In genomic region chr10:100736809-100737358, GRCh38 we compare ENCODE assay signal across 22 cellular contexts. TPM values are rescaled to one million over a fixed set of nuclear protein-coding genes. Genes with fewer than 3 reads are reported as not detected.
DNase-seq lines count a peak whose midpoint lies in the region; ATAC-seq, FAIRE-seq and TF ChIP-seq lines count a peak whose summit lies in the region.
"Had no signal": no experiment of that assay in that cellular context is flagged by ENCODE, and none has a peak within 500 bp of the region (broad histone marks: within the 10 kb centered on the region; RNA-seq: fewer than 3 reads in every experiment).

No MANE protein-coding gene starts in this region.

- H3K27ac Mint-ChIP-seq in activated naive CD8-positive, alpha-beta T cell treated with anti-CD3 and anti-CD28 coated beads, Interleukin-2, amount 50 U/mL, for 24 hours, result no peak overlapping the region
- H3K27ac Mint-ChIP-seq in stimulated activated naive B cell treated with anti-CD40 and anti-IgM and Interleukin-4, amounts not matched to agents 10 μg/mL and 1 μg/mL and 100 μg/mL, for 72 hours, result no peak overlapping the region
- H3K27ac Mint-ChIP-seq: activated naive CD4-positive, alpha-beta T cell treated with anti-CD3 and anti-CD28 coated beads, Interleukin-2, amount 50 U/mL, for 72 hours; CD4-positive, CD25-positive, alpha-beta regulatory T cell had no signal

- H3K36me3 ChIP-seq in kidney (ENCODE audit: control insufficient read depth in 1 of 2, insufficient read depth in 2 of 2, low read length in 2 of 2) (no peaks in the 10 kb centered on the region), upper lobe of right lung (no peaks in the 10 kb centered on the region)
- H3K36me3 ChIP-seq: neutrophil, right lobe of liver, transverse colon had no signal

- peaks cover 98% of the 10 kb centered on the region for H3K27me3 ChIP-seq in upper lobe of right lung

- peak overlapping the region; percentile 47 to 79 for H3K4me3 ChIP-seq in kidney (ENCODE audit: low read length in 2 of 2)
- H3K4me3 ChIP-seq in upper lobe of right lung, result no peak overlapping the region

- TF ChIP-seq CTCF in kidney (IDR thresholded peaks at IDR 0.05; ENCODE audit: borderline replicate concordance, extremely low read depth, insufficient read depth) (no peak), upper lobe of right lung (IDR thresholded peaks at IDR 0.05) (no peak)

- H3K4me3 Mint-ChIP-seq in activated T-cell treated with anti-CD3 and anti-CD28 coated beads, Interleukin-2, amount 50 U/mL, for 4 hours, result peak overlapping the region; percentile 7
- peak overlapping the region; percentile 29 for H3K4me3 Mint-ChIP-seq in activated naive CD8-positive, alpha-beta T cell treated with anti-CD3 and anti-CD28 coated beads, Interleukin-2, amount 50 U/mL, for 24 hours
- peak overlapping the region; percentile 66 to 81 for H3K4me3 Mint-ChIP-seq in stimulated activated naive B cell treated with anti-CD40 and anti-IgM and Interleukin-4, amounts not matched to agents 10 μg/mL and 1 μg/mL and 100 μg/mL, for 72 hours

- no peaks in the 10 kb centered on the region for H3K9me3 ChIP-seq in kidney (ENCODE audit: control insufficient read depth in 1 of 2, low read length in 2 of 2)
- no peaks in the 10 kb centered on the region for H3K9me3 ChIP-seq in upper lobe of right lung
- H3K9me3 ChIP-seq: neutrophil, right lobe of liver, transverse colon had no signal

- peaks cover 93% of the 10 kb centered on the region for H3K27me3 Mint-ChIP-seq in activated T-cell treated with anti-CD3 and anti-CD28 coated beads, Interleukin-2, amount 50 U/mL, for 4 hours (ENCODE audit: low read depth)
- H3K27me3 Mint-ChIP-seq in activated naive CD8-positive, alpha-beta T cell treated with anti-CD3 and anti-CD28 coated beads, Interleukin-2, amount 50 U/mL, for 24 hours, result peaks cover 93% of the 10 kb centered on the region
- peaks cover 86 to 95% of the 10 kb centered on the region in 2 donors for H3K27me3 Mint-ChIP-seq in stimulated activated naive B cell treated with anti-CD40 and anti-IgM and Interleukin-4, amounts not matched to agents 10 μg/mL and 1 μg/mL and 100 μg/mL, for 72 hours

- H3K36me3 Mint-ChIP-seq in activated T-cell treated with anti-CD3 and anti-CD28 coated beads, Interleukin-2, amount 50 U/mL, for 4 hours (ENCODE audit: insufficient read depth), result no peaks in the 10 kb centered on the region
- H3K36me3 Mint-ChIP-seq in activated naive CD8-positive, alpha-beta T cell treated with anti-CD3 and anti-CD28 coated beads, Interleukin-2, amount 50 U/mL, for 24 hours (ENCODE audit: low read depth), result no peaks in the 10 kb centered on the region
- peaks cover 0 to 2% of the 10 kb centered on the region in 2 donors for H3K36me3 Mint-ChIP-seq in stimulated activated naive B cell treated with anti-CD40 and anti-IgM and Interleukin-4, amounts not matched to agents 10 μg/mL and 1 μg/mL and 100 μg/mL, for 72 hours
- H3K36me3 Mint-ChIP-seq: CD4-positive, CD25-positive, alpha-beta regulatory T cell had no signal

- peak overlapping the region; percentile 27 to 76 for H3K9ac ChIP-seq in kidney (ENCODE audit: low read length in 2 of 2)

- H3K4me1 ChIP-seq in kidney (ENCODE audit: control insufficient read depth in 1 of 2, insufficient read depth in 1 of 2, low read depth in 1 of 2, low read length in 2 of 2) (peaks cover 23 to 26% of the 10 kb centered on the region in 2 donors), upper lobe of right lung (no peaks in the 10 kb centered on the region)
- H3K4me1 ChIP-seq: foreskin keratinocyte had no signal

- no peak for DNase-seq in activated T-cell treated with anti-CD3 and anti-CD28 coated beads, Interleukin-2, amount 50 U/mL, for 4 hours
- no peak for DNase-seq in activated T-cell treated with anti-CD3 and anti-CD28 coated beads, Interleukin-2, amount 50 U/mL, for 48 hours
- no peak for DNase-seq in activated naive CD8-positive, alpha-beta T cell treated with anti-CD3 and anti-CD28 coated beads, Interleukin-2, amount 50 U/mL, for 24 hours
- DNase-seq in kidney, result peak; percentile 32
- no peak for DNase-seq in stimulated activated naive B cell treated with anti-CD40 and anti-IgM and Interleukin-4, amounts not matched to agents 10 μg/mL and 1 μg/mL and 100 μg/mL, for 72 hours
- DNase-seq in T-helper 2 cell, result no peak
- DNase-seq in upper lobe of right lung, result no peak
- DNase-seq: activated CD8-positive, alpha-beta memory T cell treated with anti-CD3 and anti-CD28 coated beads, Interleukin-2, amount 50 U/mL, for 48 hours; foreskin keratinocyte; mammary epithelial cell; NCI-H1092 treated with DMSO at 0.1 percent for 48 hours; NCI-H2171; right lobe of liver; transverse colon had no signal

- H3K9me3 Mint-ChIP-seq in activated T-cell treated with anti-CD3 and anti-CD28 coated beads, Interleukin-2, amount 50 U/mL, for 4 hours, result no peaks in the 10 kb centered on the region
- H3K9me3 Mint-ChIP-seq in activated naive CD8-positive, alpha-beta T cell treated with anti-CD3 and anti-CD28 coated beads, Interleukin-2, amount 50 U/mL, for 24 hours, result no peaks in the 10 kb centered on the region
- H3K9me3 Mint-ChIP-seq in stimulated activated naive B cell treated with anti-CD40 and anti-IgM and Interleukin-4, amounts not matched to agents 10 μg/mL and 1 μg/mL and 100 μg/mL, for 72 hours, result no peaks in the 10 kb centered on the region
- H3K9me3 Mint-ChIP-seq: activated naive CD4-positive, alpha-beta T cell treated with anti-CD3 and anti-CD28 coated beads, Interleukin-2, amount 50 U/mL, for 72 hours had no signal

- FAIRE-seq in kidney (lab: Jason Lieb, UNC), result no peak
- FAIRE-seq: A204.1, endometrium had no signal

- H3K4me1 Mint-ChIP-seq in activated T-cell treated with anti-CD3 and anti-CD28 coated beads, Interleukin-2, amount 50 U/mL, for 4 hours (ENCODE audit: low read depth), result peaks cover 32% of the 10 kb centered on the region
- H3K4me1 Mint-ChIP-seq in activated naive CD8-positive, alpha-beta T cell treated with anti-CD3 and anti-CD28 coated beads, Interleukin-2, amount 50 U/mL, for 24 hours, result peaks cover 23% of the 10 kb centered on the region
- H3K4me1 Mint-ChIP-seq in stimulated activated naive B cell treated with anti-CD40 and anti-IgM and Interleukin-4, amounts not matched to agents 10 μg/mL and 1 μg/mL and 100 μg/mL, for 72 hours, result peaks cover 37 to 54% of the 10 kb centered on the region in 2 donors

- no peak for ATAC-seq in activated T-cell treated with anti-CD3 and anti-CD28 coated beads, Interleukin-2, amount 50 U/mL, for 4 hours
- ATAC-seq in activated naive CD8-positive, alpha-beta T cell treated with anti-CD3 and anti-CD28 coated beads, Interleukin-2, amount 50 U/mL, for 24 hours, result no peak
- no peak for ATAC-seq in stimulated activated naive B cell treated with anti-CD40 and anti-IgM and Interleukin-4, amounts not matched to agents 10 μg/mL and 1 μg/mL and 100 μg/mL, for 72 hours (replicated peaks)
- no peak for ATAC-seq in GM19397 (IDR thresholded peaks at IDR 0.05; ENCODE audit: unreplicated experiment)
- no peak for ATAC-seq in upper lobe of right lung
- ATAC-seq: foreskin keratinocyte, right lobe of liver had no signal

- intact Hi-C loops in kidney (cut with DNase I) (no loop called here), upper lobe of right lung (cut with DNase I) (no loop called here)

- H3K27ac ChIP-seq in kidney (ENCODE audit: low read depth in 2 of 2, low read length in 2 of 2), result peak overlapping the region; percentile 92 to 95
- H3K27ac ChIP-seq in upper lobe of right lung, result no peak overlapping the region
- H3K27ac ChIP-seq: foreskin keratinocyte, neutrophil, right lobe of liver, RWPE1, transverse colon had no signal

RNA-seq across cellular contexts. Expression of gene PAX2, which starts 8.5 kb away (rescaled TPM):
- not detected for total RNA-seq in activated T-cell treated with anti-CD3 and anti-CD28 coated beads, Interleukin-2, amount 50 U/mL, for 4 hours
- total RNA-seq in kidney, result 102 TPM
- polyA plus RNA-seq in kidney (ENCODE audit: insufficient read depth, low read depth, low replicate concordance), result 28.3 TPM
- not detected for total RNA-seq in upper lobe of right lung
- total RNA-seq: activated naive CD4-positive, alpha-beta T cell treated with anti-CD3 and anti-CD28 coated beads, Interleukin-2, amount 50 U/mL, for 72 hours; cardiac septum; CD4-positive, CD25-positive, alpha-beta regulatory T cell; foreskin keratinocyte; mammary epithelial cell; transverse colon had no signal
- polyA plus RNA-seq: foreskin keratinocyte, mammary epithelial cell had no signal

Comparison
In these comparisons a context has a peak if more than half of its experiments do, and no peak if none do; other contexts are left out.
1. H3K4me3 Mint-ChIP-seq: peak in every context shown above with its lines; median percentile 74 in stimulated activated naive B cell treated with anti-CD40 and anti-IgM and Interleukin-4, amounts not matched to agents 10 μg/mL and 1 μg/mL and 100 μg/mL, for 72 hours; 29 in activated naive CD8-positive, alpha-beta T cell treated with anti-CD3 and anti-CD28 coated beads, Interleukin-2, amount 50 U/mL, for 24 hours; 7 in activated T-cell treated with anti-CD3 and anti-CD28 coated beads, Interleukin-2, amount 50 U/mL, for 4 hours.
2. RNA of gene PAX2, which starts 8.5 kb away (total RNA-seq): 102 TPM in kidney (single experiment); not detected in activated T-cell treated with anti-CD3 and anti-CD28 coated beads, Interleukin-2, amount 50 U/mL, for 4 hours and not detected in upper lobe of right lung (single experiment); every median in the first group is over 100 times any median in the second.